Comparison of ENCODE assay signal across 10 cellular contexts in genomic region chr7:64997927-64998391, GRCh38. TPM values are rescaled to one million over a fixed set of nuclear protein-coding genes. Genes with fewer than 3 reads are reported as not detected.
DNase-seq lines count a peak whose midpoint lies in the region; ATAC-seq and TF ChIP-seq lines count a peak whose summit lies in the region.
"Had no signal": no experiment of that assay in that cellular context is flagged by ENCODE, and none has a peak within 500 bp of the region (broad histone marks: within the 10 kb centered on the region; RNA-seq: fewer than 3 reads in every experiment).

No MANE protein-coding gene starts in this region.

- H3K36me3 ChIP-seq in breast epithelium (no peaks in the 10 kb centered on the region), OCI-LY7 (ENCODE audit: insufficient read depth, low read length) (peaks cover 75% of the 10 kb centered on the region)

- TF ChIP-seq CTCF in AG09309 (IDR thresholded peaks at IDR 0.05; ENCODE audit: control insufficient read depth, insufficient read depth, low read depth, low read length, missing control alignments) (no peak), LNCaP clone FGC (IDR thresholded peaks at IDR 0.05; ENCODE audit: control insufficient read depth, extremely low read depth, insufficient read depth) (no peak), breast epithelium (IDR thresholded peaks at IDR 0.05) (no peak), OCI-LY7 (conservative IDR thresholded peaks at IDR 0.05; ENCODE audit: low read length) (no peak)

- intact Hi-C loops in breast epithelium (cut with DNase I; ENCODE audit: low total_unique reads) (no loop called here), OCI-LY7 (cut with micrococcal nuclease; ENCODE audit: unreplicated experiment) (loop anchor here (2.0 to 10.0 kb wide), 2 partner anchors 41 to 467 kb away; no protein-coding TSS in a partner anchor), posterior vena cava (cut with DNase I) (no loop called here)

- no peak overlapping the region for H3K4me2 ChIP-seq in OCI-LY7 (ENCODE audit: low read length)

- TF ChIP-seq POLR2A in breast epithelium (IDR thresholded peaks at IDR 0.05), result no peak

- H3K27ac ChIP-seq in breast epithelium (peak overlapping the region; percentile 91 to 93), OCI-LY7 (ENCODE audit: low read depth, low read length, poor library complexity, severe bottlenecking) (no peak overlapping the region)

- peak; percentile 38 for DNase-seq in AG09309 (ENCODE audit: low read depth)
- DNase-seq in LNCaP clone FGC (ENCODE audit: low read depth), result peak; percentile 57
- DNase-seq in breast epithelium (ENCODE audit: low spot score in 2 of 2), result peak in 1 of 2 donors; percentile 68
- DNase-seq in kidney tubule cell (ENCODE audit: low spot score), result peak; percentile 81
- no peak for DNase-seq in activated naive CD4-positive, alpha-beta T cell treated with anti-CD3 and anti-CD28 coated beads, Interleukin-2, amount 50 U/mL, for 72 hours (ENCODE audit: low spot score in 2 of 2)
- DNase-seq in OCI-LY7 (ENCODE audit: low spot score), result no peak
- no peak for DNase-seq in posterior vena cava (ENCODE audit: low spot score)
- DNase-seq in HK-2 (ENCODE audit: unreplicated experiment), result no peak
- DNase-seq: activated CD8-positive, alpha-beta memory T cell treated with anti-CD3 and anti-CD28 coated beads, Interleukin-2, amount 10 ng/mL, durations not matched to agents 7 days and 5 days; NCI-H1436 had no signal

- H3K27me3 ChIP-seq in breast epithelium, result no peaks in the 10 kb centered on the region

- CTCF ChIA-PET in OCI-LY7 (lab: Charles Lee; ENCODE audit: unreplicated experiment), result no interaction called here

- no peaks in the 10 kb centered on the region for H4K20me1 ChIP-seq in OCI-LY7 (ENCODE audit: insufficient read depth, low read length)

- no peaks in the 10 kb centered on the region for H3K4me1 ChIP-seq in breast epithelium
- H3K4me1 ChIP-seq in OCI-LY7 (ENCODE audit: insufficient read depth, low read length, poor library complexity, severe bottlenecking), result peaks cover 30% of the 10 kb centered on the region

- H3K9me3 Mint-ChIP-seq in activated naive CD4-positive, alpha-beta T cell treated with anti-CD3 and anti-CD28 coated beads, Interleukin-2, amount 50 U/mL, for 72 hours, result peaks cover 45 to 54% of the 10 kb centered on the region in 2 donors

- BruUV-seq in OCI-LY7 (replicated peaks; lab: Mats Ljungman, UMichigan), result no TSS peak

- H3K9me3 ChIP-seq in breast epithelium (peaks cover 16 to 24% of the 10 kb centered on the region in 2 donors), OCI-LY7 (ENCODE audit: low read length) (peaks cover 37% of the 10 kb centered on the region)

- POLR2A ChIA-PET in OCI-LY7 (lab: Charles Lee), result interaction anchor here (0.5 kb wide), 1 partner anchor 320 kb away, joined by 3 read pairs; no protein-coding TSS in a partner anchor

- peaks cover 67% of the 10 kb centered on the region in 2 donors for H3K36me3 Mint-ChIP-seq in activated naive CD4-positive, alpha-beta T cell treated with anti-CD3 and anti-CD28 coated beads, Interleukin-2, amount 50 U/mL, for 72 hours

- ATAC-seq in activated naive CD4-positive, alpha-beta T cell treated with anti-CD3 and anti-CD28 coated beads, Interleukin-2, amount 50 U/mL, for 72 hours, result no peak
- ATAC-seq: activated CD8-positive, alpha-beta memory T cell treated with anti-CD3 and anti-CD28 coated beads, Interleukin-2, amount 10 ng/mL, durations not matched to agents 7 days and 5 days had no signal

- H3K4me3 ChIP-seq in AG09309 (ENCODE audit: control insufficient read depth, low read depth, low read length), result no peak overlapping the region
- H3K4me3 ChIP-seq in LNCaP clone FGC (ENCODE audit: low read depth, low read length), result no peak overlapping the region; the same call in 1 of the 2 replicates
- H3K4me3 ChIP-seq in breast epithelium, result peak overlapping the region in 1 of 3 donors; percentile 7
- H3K4me3 ChIP-seq in OCI-LY7 (ENCODE audit: low read depth, low read length, poor library complexity, severe bottlenecking), result no peak overlapping the region

- no peak overlapping the region for H2AFZ ChIP-seq in OCI-LY7 (ENCODE audit: low read length)

- no peaks in the 10 kb centered on the region for H3K9me2 ChIP-seq in OCI-LY7 (ENCODE audit: insufficient read depth, low read length)

- H3K79me2 ChIP-seq in OCI-LY7 (ENCODE audit: insufficient read depth, low read depth, low read length), result peaks cover 26% of the 10 kb centered on the region

- no peak overlapping the region for H3K27ac Mint-ChIP-seq in activated naive CD4-positive, alpha-beta T cell treated with anti-CD3 and anti-CD28 coated beads, Interleukin-2, amount 50 U/mL, for 72 hours
- H3K27ac Mint-ChIP-seq: activated CD8-positive, alpha-beta memory T cell treated with anti-CD3 and anti-CD28 coated beads, Interleukin-2, amount 10 ng/mL, durations not matched to agents 7 days and 5 days had no signal

RNA-seq across cellular contexts. Expression of gene ZNF117, which starts 7.1 kb away (rescaled TPM):
- 10 to 100 TPM; 37.4 to 49.1 (median 43.6) TPM for total RNA-seq in breast epithelium
- total RNA-seq in activated naive CD4-positive, alpha-beta T cell treated with anti-CD3 and anti-CD28 coated beads, Interleukin-2, amount 50 U/mL, for 72 hours, result 1 to 10 TPM; 2.0 to 2.8 TPM
- 15.4 and 19.5 TPM in 2 replicates for total RNA-seq in OCI-LY7 (2014; rRNA removed; shearing (Covaris generic))
- 29.2 and 32.8 TPM in 2 replicates for total RNA-seq in OCI-LY7 (2022)
- total RNA-seq in posterior vena cava, result 10 to 100 TPM in 1 of 2 donors, 1 to 10 TPM in 1; 9.9 to 12.2 TPM

RNA-seq across cellular contexts. Expression of gene ERV3-1, which starts 8.5 kb away (rescaled TPM):
- total RNA-seq in breast epithelium (10 to 100 TPM; 52.4 to 92.8 (median 66.9) TPM), OCI-LY7 (2022) (54.3 and 55.5 TPM in 2 replicates), posterior vena cava (10 to 100 TPM in 1 of 2 donors, 1 to 10 TPM in 1; 9.5 to 11.8 TPM)
- 1 to 10 TPM; 8.0 to 9.3 TPM for total RNA-seq in activated naive CD4-positive, alpha-beta T cell treated with anti-CD3 and anti-CD28 coated beads, Interleukin-2, amount 50 U/mL, for 72 hours
- 24.6 and 34.4 TPM in 2 replicates for total RNA-seq in OCI-LY7 (2014; rRNA removed; shearing (Covaris generic))

Comparison
In these comparisons a context has a peak if more than half of its experiments do, and no peak if none do; other contexts are left out.
1. DNase-seq: peak in AG09309 (single experiment), LNCaP clone FGC (single experiment) and kidney tubule cell (single experiment); none in activated naive CD4-positive, alpha-beta T cell treated with anti-CD3 and anti-CD28 coated beads, Interleukin-2, amount 50 U/mL, for 72 hours (0 of 2), OCI-LY7 (single experiment), posterior vena cava (single experiment) and HK-2 (single experiment).